ENCODE assay signal across 9 cellular contexts in the genomic region with DNA sequence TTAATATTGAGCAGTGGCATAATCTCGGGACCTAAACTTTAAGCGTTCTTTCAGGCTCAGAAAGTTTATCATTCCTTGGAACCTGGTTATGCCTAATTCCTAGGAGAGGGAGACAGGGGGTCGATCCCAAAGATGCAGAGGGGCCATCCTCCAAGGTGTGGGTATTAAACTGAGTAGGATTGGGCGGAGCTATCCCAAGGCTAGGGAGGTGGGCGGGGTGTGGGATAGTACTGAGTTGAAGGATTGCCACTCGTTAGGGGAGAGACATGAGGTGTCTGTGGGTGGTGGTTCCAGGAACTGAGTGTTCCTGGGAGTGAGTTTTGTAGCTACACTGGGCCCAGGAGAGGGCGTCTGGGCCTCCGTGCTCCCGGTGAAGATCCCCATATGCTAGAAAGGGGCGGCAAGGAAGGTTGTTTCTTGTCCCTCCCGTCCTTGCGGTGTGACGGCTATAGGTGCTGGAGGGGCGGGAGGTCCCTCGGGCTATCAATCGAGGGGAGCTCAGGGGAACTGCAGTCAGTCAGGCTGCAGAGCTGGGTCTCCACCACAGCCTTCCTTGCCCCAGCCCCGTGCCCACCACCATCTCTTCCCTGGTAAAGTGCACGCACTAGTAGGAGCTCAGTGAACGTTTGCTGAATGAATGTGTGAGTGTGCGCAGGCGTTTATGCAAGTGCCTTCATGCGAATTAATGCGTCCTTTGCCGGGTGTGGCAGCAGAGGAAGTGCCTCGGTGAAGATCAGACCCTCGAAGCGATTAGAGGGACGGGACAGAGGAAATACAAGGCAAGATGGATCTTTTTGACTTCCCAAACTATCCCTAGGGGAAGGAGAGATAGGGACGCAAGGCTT. TPM values are rescaled to one million over a fixed set of nuclear protein-coding genes. Genes with fewer than 3 reads are reported as not detected.
A peak's percentile ranks its signal among the peaks of the same experiment; 100 is the strongest.
DNase-seq lines count a peak whose midpoint lies in the region; TF ChIP-seq lines count a peak whose summit lies in the region.
"Had no signal": no experiment of that assay in that cellular context is flagged by ENCODE, and none has a peak within 500 bp of the region (broad histone marks: within the 10 kb centered on the region; RNA-seq: fewer than 3 reads in every experiment).

No MANE protein-coding gene starts in this region.

- peak; percentile 16 to 54 for TF ChIP-seq CTCF in brain (conservative IDR thresholded peaks at IDR 0.05)
- TF ChIP-seq CTCF in neural cell (IDR thresholded peaks at IDR 0.05; ENCODE audit: poor library complexity, severe bottlenecking): no peak
- no peak for TF ChIP-seq CTCF in sigmoid colon (IDR thresholded peaks at IDR 0.05)

- H3K27me3 ChIP-seq in neural cell (ENCODE audit: insufficient read depth, low read depth, low read length) (peaks cover 100% of the 10 kb centered on the region), sigmoid colon (peaks cover 94 to 100% (median 99%) of the 10 kb centered on the region in 3 donors)

- no peaks in the 10 kb centered on the region for H3K36me3 Mint-ChIP-seq in brain

- peaks cover 31% of the 10 kb centered on the region for H3K4me1 Mint-ChIP-seq in brain

- no peak overlapping the region for H3K27ac ChIP-seq in neural cell (ENCODE audit: low read length)
- H3K27ac ChIP-seq in sigmoid colon: no peak overlapping the region

- intact Hi-C loops in sigmoid colon (cut with DNase I): no loop called here

- TF ChIP-seq RAD21 in neural cell (conservative IDR thresholded peaks at IDR 0.05): no peak

- DNase-seq in NCI-H82 (lab: John Stamatoyannopoulos, UW): peak; percentile 58
- no peak for DNase-seq in NCI-H82 treated with DMSO at 0.1 percent for 48 hours (lab: John Stamatoyannopoulos, UW; ENCODE audit: unreplicated experiment)
- peak; percentile 51 for DNase-seq in KBM-7
- no peak for DNase-seq in sigmoid colon
- DNase-seq in LoVo (ENCODE audit: low spot score): no peak
- no peak for DNase-seq in NCI-H2227 treated with DMSO at 0.1 percent for 48 hours (lab: John Stamatoyannopoulos, UW)

- TF ChIP-seq EP300 in neural cell (conservative IDR thresholded peaks at IDR 0.05; ENCODE audit: poor library complexity, severe bottlenecking) (no peak), sigmoid colon (IDR thresholded peaks at IDR 0.05) (no peak)

- no peak overlapping the region for H3K4me2 ChIP-seq in neural cell (ENCODE audit: low read length)

- no peak overlapping the region for H3K4me3 ChIP-seq in neural cell (ENCODE audit: low read length)
- H3K4me3 ChIP-seq in sigmoid colon: no peak overlapping the region

- H3K9me2 ChIP-seq in neural cell (ENCODE audit: insufficient read depth, low read length): no peaks in the 10 kb centered on the region

- H3K9ac ChIP-seq in neural cell (ENCODE audit: low read length): no peak overlapping the region

- no peaks in the 10 kb centered on the region for H3K9me3 ChIP-seq in neural cell (ENCODE audit: low read length)
- no peaks in the 10 kb centered on the region for H3K9me3 ChIP-seq in sigmoid colon

- TF ChIP-seq POLR2A in sigmoid colon (IDR thresholded peaks at IDR 0.05): no peak

- H3K4me3 Mint-ChIP-seq in brain: peak overlapping the region in 1 of 5 experiments; percentile 59

- peaks cover 0 to 2% (median 0%) of the 10 kb centered on the region in 5 experiments for H3K9me3 Mint-ChIP-seq in brain

- H3F3A ChIP-seq in neural cell (ENCODE audit: insufficient read depth, low read length, poor library complexity, severe bottlenecking): no peaks in the 10 kb centered on the region

- WGBS in sigmoid colon, 2 donors: 4% methylated on average over 29 of the region's 29 CpGs

- H3K4me1 ChIP-seq in sigmoid colon: peaks cover 0 to 53% (median 36%) of the 10 kb centered on the region in 4 donors

- peaks cover 100% of the 10 kb centered on the region for H3K27me3 Mint-ChIP-seq in brain

- no peak overlapping the region for H2AFZ ChIP-seq in neural cell (ENCODE audit: low read depth, low read length)

- H3K36me3 ChIP-seq in neural cell (ENCODE audit: insufficient read depth, low read length) (no peaks in the 10 kb centered on the region), sigmoid colon (no peaks in the 10 kb centered on the region)

- H4K20me1 ChIP-seq in neural cell (ENCODE audit: insufficient read depth): no peaks in the 10 kb centered on the region

- in situ Hi-C loops in KBM-7 (cut with MboI; ENCODE audit: low pct_unique_long_range_greater_than_20kb, low sequenced_read_pairs): loop anchor here (25.0 kb wide), 1 partner anchor 417 kb away; no protein-coding TSS in a partner anchor

- H3K27ac Mint-ChIP-seq in brain: no peak overlapping the region

- no peaks in the 10 kb centered on the region for H3K79me2 ChIP-seq in neural cell (replicated peaks; ENCODE audit: insufficient read depth, low read length)

TF ChIP-seq in neural cell, 6 proteins besides CTCF, POLR2A, EP300 and RAD21:
- peak; percentile 51 for TF ChIP-seq SMC3 (conservative IDR thresholded peaks at IDR 0.05; ENCODE audit: poor library complexity)
- TF ChIP-seq, protein P1, sequence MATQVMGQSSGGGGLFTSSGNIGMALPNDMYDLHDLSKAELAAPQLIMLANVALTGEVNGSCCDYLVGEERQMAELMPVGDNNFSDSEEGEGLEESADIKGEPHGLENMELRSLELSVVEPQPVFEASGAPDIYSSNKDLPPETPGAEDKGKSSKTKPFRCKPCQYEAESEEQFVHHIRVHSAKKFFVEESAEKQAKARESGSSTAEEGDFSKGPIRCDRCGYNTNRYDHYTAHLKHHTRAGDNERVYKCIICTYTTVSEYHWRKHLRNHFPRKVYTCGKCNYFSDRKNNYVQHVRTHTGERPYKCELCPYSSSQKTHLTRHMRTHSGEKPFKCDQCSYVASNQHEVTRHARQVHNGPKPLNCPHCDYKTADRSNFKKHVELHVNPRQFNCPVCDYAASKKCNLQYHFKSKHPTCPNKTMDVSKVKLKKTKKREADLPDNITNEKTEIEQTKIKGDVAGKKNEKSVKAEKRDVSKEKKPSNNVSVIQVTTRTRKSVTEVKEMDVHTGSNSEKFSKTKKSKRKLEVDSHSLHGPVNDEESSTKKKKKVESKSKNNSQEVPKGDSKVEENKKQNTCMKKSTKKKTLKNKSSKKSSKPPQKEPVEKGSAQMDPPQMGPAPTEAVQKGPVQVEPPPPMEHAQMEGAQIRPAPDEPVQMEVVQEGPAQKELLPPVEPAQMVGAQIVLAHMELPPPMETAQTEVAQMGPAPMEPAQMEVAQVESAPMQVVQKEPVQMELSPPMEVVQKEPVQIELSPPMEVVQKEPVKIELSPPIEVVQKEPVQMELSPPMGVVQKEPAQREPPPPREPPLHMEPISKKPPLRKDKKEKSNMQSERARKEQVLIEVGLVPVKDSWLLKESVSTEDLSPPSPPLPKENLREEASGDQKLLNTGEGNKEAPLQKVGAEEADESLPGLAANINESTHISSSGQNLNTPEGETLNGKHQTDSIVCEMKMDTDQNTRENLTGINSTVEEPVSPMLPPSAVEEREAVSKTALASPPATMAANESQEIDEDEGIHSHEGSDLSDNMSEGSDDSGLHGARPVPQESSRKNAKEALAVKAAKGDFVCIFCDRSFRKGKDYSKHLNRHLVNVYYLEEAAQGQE (IDR thresholded peaks at IDR 0.05; ENCODE audit: borderline replicate concordance): no peak

RNA-seq across cellular contexts. Expression of a gene that starts 3.0 kb away (rescaled TPM):
- polyA plus RNA-seq in brain (ENCODE audit: insufficient read depth, low read depth, low replicate concordance) (18.3 TPM), neural cell (not detected in 2 replicates), sigmoid colon (under 1 TPM in 1 of 3 donors, not detected in 2; 0.36 TPM)
- not detected in 2 replicates for polyA minus RNA-seq in neural cell
- total RNA-seq in sigmoid colon: under 1 TPM in 3 of 4 donors, not detected in 1; 0.27 to 0.55 (median 0.36) TPM
- total RNA-seq: pulmonary artery endothelial cell had no signal

RNA-seq across cellular contexts. Expression of a gene that starts 9.1 kb away (rescaled TPM):
- polyA plus RNA-seq in brain (ENCODE audit: insufficient read depth, low read depth, low replicate concordance) (12.9 TPM), neural cell (not detected in 2 replicates), sigmoid colon (under 1 TPM in 1 of 3 donors, not detected in 2; 0.52 TPM)
- polyA minus RNA-seq in neural cell: not detected in 2 replicates
- total RNA-seq in sigmoid colon: under 1 TPM in 2 of 4 donors, not detected in 2; 0.68 to 0.83 TPM
- total RNA-seq: pulmonary artery endothelial cell had no signal

RNA-seq across cellular contexts. Expression of a gene that starts 9.3 kb away (rescaled TPM):
- 230 TPM for polyA plus RNA-seq in brain (ENCODE audit: insufficient read depth, low read depth, low replicate concordance)
- 127 and 162 TPM in 2 replicates for polyA plus RNA-seq in neural cell
- polyA minus RNA-seq in neural cell: 140 and 152 TPM in 2 replicates
- total RNA-seq in sigmoid colon: 100 to 1,000 TPM in 2 of 4 donors, 10 to 100 TPM in 2; 75.6 to 116 (median 101) TPM
- 10 to 100 TPM; 39.6 to 82.1 (median 68.7) TPM for polyA plus RNA-seq in sigmoid colon

Comparison
In these comparisons a context has a peak if more than half of its experiments do, and no peak if none do; other contexts are left out.
1. DNase-seq: peak in NCI-H82 (single experiment) and KBM-7 (single experiment); none in NCI-H82 treated with DMSO at 0.1 percent for 48 hours (single experiment), sigmoid colon (single experiment), LoVo (single experiment) and NCI-H2227 treated with DMSO at 0.1 percent for 48 hours (single experiment).
2. CTCF ChIP-seq: peak in brain (2 of 2); none in neural cell (single experiment) and sigmoid colon (0 of 4).
3. RNA of a gene that starts 3.0 kb away (polyA plus RNA-seq): 18.3 TPM in brain (single experiment); not detected in neural cell and 0.36 TPM in sigmoid colon; every median in the first group is over 10 times any median in the second.